28 cellular contexts compared by ENCODE assay signal in genomic region chr16:6038966-6039530, GRCh38.
"Had no signal": no experiment of that assay in that cellular context is flagged by ENCODE, and none has a peak within 500 bp of the region (broad histone marks: within the 10 kb centered on the region; RNA-seq: fewer than 3 reads in every experiment).

No MANE protein-coding gene starts in this region.

- ATAC-seq: activated CD8-positive, alpha-beta T cell treated with anti-CD3 and anti-CD28 coated beads for 36 hours; activated naive CD4-positive, alpha-beta T cell treated with anti-CD3 and anti-CD28 coated beads, Interleukin-2, amount 50 U/mL, for 72 hours; activated T-cell treated with anti-CD3 and anti-CD28 coated beads, Interleukin-2, amount 50 U/mL, for 4 hours; activated T-cell treated with anti-CD3 and anti-CD28 coated beads, Interleukin-2, amount 50 U/mL, for 72 hours; activated T-helper 17 cell treated with anti-CD3 and anti-CD28 coated beads, Interleukin-2, amount 50 U/mL, for 72 hours; body of pancreas had no signal

- DNase-seq: activated B cell treated with CpG ODN at 0.5 μM for 24 hours; activated CD4-positive, alpha-beta memory T cell treated with anti-CD3 and anti-CD28 coated beads for 36 hours; activated CD4-positive, alpha-beta T cell treated with anti-CD3 and anti-CD28 coated beads for 4 hours; activated CD4-positive, alpha-beta T cell treated with anti-CD3 and anti-CD28 coated beads, Interleukin-2, amount 10 ng/mL, durations not matched to agents 24 days and 14 days; activated CD4-positive, alpha-beta T cell treated with anti-CD3 and anti-CD28 coated beads, Interleukin-2, amount 50 U/mL, for 1 hour; activated CD4-positive, alpha-beta T cell treated with anti-CD3 and anti-CD28 coated beads, Interleukin-2, amount 50 U/mL, for 4 hours; activated CD4-positive, CD25-positive, alpha-beta regulatory T cell treated with anti-CD3 and anti-CD28 coated beads, Interleukin-2, amount 50 U/mL, for 72 hours; activated CD8-positive, alpha-beta memory T cell treated with anti-CD3 and anti-CD28 coated beads, Interleukin-2, amount 50 U/mL, for 4 hours; activated CD8-positive, alpha-beta T cell treated with anti-CD3 and anti-CD28 coated beads for 36 hours; activated effector memory CD4-positive, alpha-beta T cell treated with anti-CD3 and anti-CD28 coated beads, Interleukin-2, amount 50 U/mL, for 16 hours; activated gamma-delta T cell treated with Interleukin-2 at 50 U/mL for 16 hours; activated naive CD4-positive, alpha-beta T cell; activated naive CD4-positive, alpha-beta T cell treated with anti-CD3 and anti-CD28 coated beads for 36 hours; activated naive CD4-positive, alpha-beta T cell treated with anti-CD3 and anti-CD28 coated beads, Interleukin-2, amount 50 U/mL, for 16 hours; activated naive CD8-positive, alpha-beta T cell treated with anti-CD3 and anti-CD28 coated beads for 36 hours; activated T-cell treated with anti-CD3 and anti-CD28 coated beads for 4 hours; activated T-cell treated with anti-CD3 and anti-CD28 coated beads, Interleukin-2, amount 50 U/mL, for 1 hour; activated T-cell treated with anti-CD3 and anti-CD28 coated beads, Interleukin-2, amount 50 U/mL, for 4 hours; activated T-cell treated with anti-CD3 and anti-CD28 coated beads, Interleukin-2, amount 50 U/mL, for 72 hours; adrenal gland; amniotic stem cell; aorta; body of pancreas; colonic mucosa; T-helper 2 cell; T-helper 9 cell had no signal
